8 cellular contexts compared by ENCODE assay signal in the genomic region with DNA sequence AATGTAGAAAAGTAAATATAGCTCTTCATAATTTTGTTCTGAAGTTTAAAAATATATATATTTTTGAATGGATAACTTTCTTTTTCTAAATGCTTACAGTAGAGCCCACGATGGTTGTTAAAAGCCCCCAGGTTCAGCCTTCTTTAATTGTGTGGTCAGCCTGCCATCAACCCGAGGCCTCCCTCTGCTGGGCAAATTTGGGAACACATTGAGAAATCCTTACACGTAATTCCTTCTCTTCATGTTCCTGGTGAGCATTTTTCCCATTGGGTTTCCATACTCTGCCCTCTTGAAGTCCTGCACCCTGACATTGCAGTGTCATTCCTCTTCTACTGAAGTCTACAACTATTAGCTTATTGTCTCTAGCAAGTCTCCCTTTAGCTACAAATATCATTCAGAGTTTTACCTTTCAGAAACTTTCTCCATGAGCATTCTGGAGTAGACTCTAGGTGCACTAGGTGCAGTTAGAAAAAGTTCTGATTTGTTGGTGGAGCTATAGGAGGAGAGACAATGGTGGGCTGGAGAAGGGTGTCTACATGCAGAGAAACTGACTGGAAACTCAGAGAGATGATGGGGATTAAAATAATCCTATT. TPM values are rescaled to one million over a fixed set of nuclear protein-coding genes. Genes with fewer than 3 reads are reported as not detected.
A peak's percentile ranks its signal among the peaks of the same experiment; 100 is the strongest.
DNase-seq lines count a peak whose midpoint lies in the region; ATAC-seq lines count a peak whose summit lies in the region.

No MANE protein-coding gene starts in this region.

- H3K4me1 Mint-ChIP-seq in activated T-helper 17 cell treated with anti-CD3 and anti-CD28 coated beads, Interleukin-2, amount 50 U/mL, for 72 hours = peaks cover under 1% of the 10 kb centered on the region

- H3K27me3 ChIP-seq in SJCRH30 = no peaks in the 10 kb centered on the region

- peaks cover 8% of the 10 kb centered on the region for H3K36me3 Mint-ChIP-seq in activated T-helper 17 cell treated with anti-CD3 and anti-CD28 coated beads, Interleukin-2, amount 50 U/mL, for 72 hours (ENCODE audit: low read depth)

- no peak overlapping the region for H3K27ac Mint-ChIP-seq in activated T-helper 17 cell treated with anti-CD3 and anti-CD28 coated beads, Interleukin-2, amount 50 U/mL, for 72 hours

- peaks cover 2% of the 10 kb centered on the region; the same call in 1 of the 2 replicates for H3K36me3 ChIP-seq in SJCRH30

- H3K4me1 ChIP-seq in SJCRH30 = peaks cover 16% of the 10 kb centered on the region

- H3K4me3 Mint-ChIP-seq in activated T-helper 17 cell treated with anti-CD3 and anti-CD28 coated beads, Interleukin-2, amount 50 U/mL, for 72 hours = no peak overlapping the region

- DNase-seq in DMS53 treated with DMSO at 0.1 percent for 48 hours (lab: John Stamatoyannopoulos, UW; ENCODE audit: unreplicated experiment) (peak; percentile 33), HT1080 (ENCODE audit: low read depth) (peak; percentile 50), SJCRH30 (peak; percentile 28 to 72), astrocyte of the hippocampus (ENCODE audit: low read depth, low spot score) (peak; percentile 74), iPS-NIHi11 (ENCODE audit: low spot score) (peak; percentile 71)
- DNase-seq in stimulated activated CD4-positive, alpha-beta T cell treated with anti-CD3 and anti-CD28 coated beads, Interleukin-1b, Interleukin-23, amount 100 ng/mL, for 48 hours = peak; percentile 19

- H3K9me3 Mint-ChIP-seq in activated T-helper 17 cell treated with anti-CD3 and anti-CD28 coated beads, Interleukin-2, amount 50 U/mL, for 72 hours = no peaks in the 10 kb centered on the region

- no peak for ATAC-seq in HG02885 (IDR thresholded peaks at IDR 0.05; ENCODE audit: poor library complexity, unreplicated experiment)
- ATAC-seq in activated T-helper 17 cell treated with anti-CD3 and anti-CD28 coated beads, Interleukin-2, amount 50 U/mL, for 72 hours (replicated peaks) = no peak

- H3K27me3 Mint-ChIP-seq in activated T-helper 17 cell treated with anti-CD3 and anti-CD28 coated beads, Interleukin-2, amount 50 U/mL, for 72 hours = no peaks in the 10 kb centered on the region

- H3K9me3 ChIP-seq in SJCRH30 (replicated peaks) = no peaks in the 10 kb centered on the region

- H3K4me3 ChIP-seq in SJCRH30 = no peak overlapping the region

- H3K27ac ChIP-seq in SJCRH30 = no peak overlapping the region

RNA-seq across cellular contexts. Expression of a gene that starts 40.6 kb away (rescaled TPM):
- 3.8 and 4.3 TPM in 2 replicates for total RNA-seq in HT1080 (2014; rRNA removed; shearing (Covaris generic))
- 5.0 and 5.3 TPM in 2 replicates for polyA plus RNA-seq in HT1080 (2015; cell fraction: cytosol; rRNA removed)
- 12.6 and 13.7 TPM in 2 replicates for polyA plus RNA-seq in HT1080 (2015; cell fraction: nucleus; rRNA removed)
- total RNA-seq in SJCRH30 (2014; rRNA removed; shearing (Covaris generic)) = 3.2 and 3.3 TPM in 2 replicates
- total RNA-seq in activated T-helper 17 cell treated with anti-CD3 and anti-CD28 coated beads, Interleukin-2, amount 50 U/mL, for 72 hours = 10 to 100 TPM; 26.7 to 69.2 TPM

Comparison
In these comparisons a context has a peak if more than half of its experiments do, and no peak if none do; other contexts are left out.
1. DNase-seq: peak in every context shown above with its lines; median percentile 74 in astrocyte of the hippocampus; 71 in iPS-NIHi11; 50 in HT1080; 50 in SJCRH30; 33 in DMS53 treated with DMSO at 0.1 percent for 48 hours; 19 in stimulated activated CD4-positive, alpha-beta T cell treated with anti-CD3 and anti-CD28 coated beads, Interleukin-1b, Interleukin-23, amount 100 ng/mL, for 48 hours.